In the genomic region with DNA sequence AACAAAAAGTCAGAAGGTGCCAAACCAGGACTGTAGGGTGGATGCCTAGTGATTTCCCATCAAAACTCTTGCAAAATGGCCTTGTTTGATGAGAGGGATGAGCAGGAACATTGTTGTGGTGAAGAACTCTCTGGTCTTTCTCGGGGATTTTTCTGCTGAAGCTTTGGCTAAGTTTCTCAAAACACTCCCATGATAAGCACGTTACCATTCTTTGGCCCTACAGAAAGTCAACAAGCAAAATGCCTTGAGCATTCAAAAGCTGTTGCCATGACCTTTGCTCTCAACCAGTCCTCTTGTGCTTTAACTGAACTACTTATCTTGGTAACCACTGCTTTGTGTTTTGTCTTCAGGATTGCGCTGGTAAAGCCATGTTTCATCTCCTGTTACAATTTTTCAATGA, we compare ENCODE assay signal across 28 cellular contexts. TPM values are rescaled to one million over a fixed set of nuclear protein-coding genes. Genes with fewer than 3 reads are reported as not detected.
DNase-seq lines count a peak whose midpoint lies in the region; ATAC-seq and TF ChIP-seq lines count a peak whose summit lies in the region.
"Had no signal": no experiment of that assay in that cellular context is flagged by ENCODE, and none has a peak within 500 bp of the region (broad histone marks: within the 10 kb centered on the region; RNA-seq: fewer than 3 reads in every experiment).

No MANE protein-coding gene starts in this region.

- H3K27ac Mint-ChIP-seq in Caco-2 (ENCODE audit: unreplicated experiment) (peak overlapping the region; percentile 71), IgD-negative memory B cell (peak overlapping the region in 2 of 3 donors; percentile 17 to 87), neural crest cell (ENCODE audit: unreplicated experiment) (no peak overlapping the region)
- H3K27ac Mint-ChIP-seq: dendritic cell treated with granulocyte-macrophage colony-stimulating factor and Interleukin-4, amounts not matched to agents 40 ng/mL and 50 ng/mL, for 4 days; mesothelial cell of epicardium had no signal

- H3K4me1 Mint-ChIP-seq in Caco-2 (ENCODE audit: low read depth, unreplicated experiment) (peaks cover 14% of the 10 kb centered on the region), IgD-negative memory B cell (peaks cover 19 to 42% (median 35%) of the 10 kb centered on the region in 3 donors), neural crest cell (peaks cover 41% of the 10 kb centered on the region)

- no peaks in the 10 kb centered on the region for H3K9me3 ChIP-seq in Caco-2
- H3K9me3 ChIP-seq: stomach, tibial artery had no signal

- H3K36me3 ChIP-seq in Caco-2 (ENCODE audit: control insufficient read depth, insufficient read depth, low read length) = no peaks in the 10 kb centered on the region; the same call in 1 of the 2 replicates

- no peak for TF ChIP-seq CTCF in Caco-2 (IDR thresholded peaks at IDR 0.05; ENCODE audit: insufficient read depth in 1 of 2, low read depth in 1 of 2, low read length in 1 of 2, severe bottlenecking in 1 of 2, unreplicated experiment in 1 of 2)
- TF ChIP-seq CTCF in neural crest cell (conservative IDR thresholded peaks at IDR 0.05) = no peak

- intact Hi-C loops in Caco-2 (cut with micrococcal nuclease; ENCODE audit: unreplicated experiment) = no loop called here

- BruUV-seq in Caco-2 (replicated peaks; lab: Mats Ljungman, UMichigan) = no TSS peak

- no peaks in the 10 kb centered on the region for H3K27me3 ChIP-seq in Caco-2 (replicated peaks; ENCODE audit: control insufficient read depth, insufficient read depth, low read length)
- H3K27me3 ChIP-seq: stomach, tibial artery had no signal

- H3K4me1 ChIP-seq in Caco-2 = peaks cover 42% of the 10 kb centered on the region

- DNase-seq in Caco-2 = peak; percentile 35 to 42
- no peak for DNase-seq in epithelial cell of prostate (ENCODE audit: low read depth, low spot score)
- no peak for DNase-seq in neural crest cell (ENCODE audit: low read depth, low spot score)
- DNase-seq in globus pallidus (ENCODE audit: low spot score) = no peak
- DNase-seq in pons (ENCODE audit: low spot score) = no peak
- DNase-seq: activated CD8-positive, alpha-beta memory T cell treated with anti-CD3 and anti-CD28 coated beads for 24 hours; activated T-cell treated with anti-CD3 and anti-CD28 coated beads, Interleukin-2, amount 50 U/mL, for 1 hour; anterior cingulate cortex; CD4-positive, alpha-beta memory T cell; GF-D8; GOT3; left ventricle myocardium superior; MV-4-11; NCI-H1694; NCI-H2171 treated with DMSO at 0.1 percent for 48 hours; NCI-H526; posterior cingulate gyrus; SIG-M5; stimulated activated CD8-positive, alpha-beta memory T cell treated with anti-CD3 and anti-CD28 coated beads, Interleukin-4, amount 100 ng/mL, for 48 hours; stomach; T-cell; tibial artery had no signal

- POLR2A ChIA-PET in Caco-2 (lab: Charles Lee) = interaction anchor here (0.7 kb wide), 1 partner anchor 391 kb away, joined by 5 read pairs; a partner anchor contains a TSS

- H3K4me3 ChIP-seq in Caco-2 (ENCODE audit: low read depth, low read length) = no peak overlapping the region
- H3K4me3 ChIP-seq: stomach, tibial artery had no signal

- CTCF ChIA-PET in Caco-2 (lab: Charles Lee) = no interaction called here

- peak overlapping the region; percentile 50 for H3K4me3 Mint-ChIP-seq in Caco-2 (ENCODE audit: unreplicated experiment)
- H3K4me3 Mint-ChIP-seq in IgD-negative memory B cell = peak overlapping the region in 1 of 4 donors; percentile 74
- H3K4me3 Mint-ChIP-seq in neural crest cell = peak overlapping the region; percentile 31
- H3K4me3 Mint-ChIP-seq: dendritic cell treated with granulocyte-macrophage colony-stimulating factor and Interleukin-4, amounts not matched to agents 40 ng/mL and 50 ng/mL, for 4 days; mesothelial cell of epicardium; T-cell had no signal

- H3K36me3 Mint-ChIP-seq in Caco-2 (ENCODE audit: insufficient read depth, unreplicated experiment) = peaks cover 69% of the 10 kb centered on the region
- H3K36me3 Mint-ChIP-seq in IgD-negative memory B cell = peaks cover 4% of the 10 kb centered on the region
- H3K36me3 Mint-ChIP-seq in neural crest cell (ENCODE audit: low read depth) = peaks cover 6% of the 10 kb centered on the region

- H3K27me3 Mint-ChIP-seq in Caco-2 (ENCODE audit: insufficient read depth, unreplicated experiment) (no peaks in the 10 kb centered on the region), IgD-negative memory B cell (no peaks in the 10 kb centered on the region), neural crest cell (ENCODE audit: low read depth) (no peaks in the 10 kb centered on the region)
- H3K27me3 Mint-ChIP-seq: CD4-positive, alpha-beta memory T cell; dendritic cell treated with granulocyte-macrophage colony-stimulating factor and Interleukin-4, amounts not matched to agents 40 ng/mL and 50 ng/mL, for 4 days; T-cell had no signal

- ATAC-seq in GM19351 (IDR thresholded peaks at IDR 0.05; ENCODE audit: unreplicated experiment) = no peak
- ATAC-seq: left ventricle myocardium superior, sciatic nerve, T-cell had no signal

- no peaks in the 10 kb centered on the region for H3K9me3 Mint-ChIP-seq in Caco-2 (ENCODE audit: unreplicated experiment)
- no peaks in the 10 kb centered on the region for H3K9me3 Mint-ChIP-seq in IgD-negative memory B cell
- H3K9me3 Mint-ChIP-seq in neural crest cell = no peaks in the 10 kb centered on the region
- H3K9me3 Mint-ChIP-seq: CD4-positive, alpha-beta memory T cell; dendritic cell treated with granulocyte-macrophage colony-stimulating factor and Interleukin-4, amounts not matched to agents 40 ng/mL and 50 ng/mL, for 4 days; mesothelial cell of epicardium; T-cell had no signal

- peak overlapping the region; percentile 16 for H3K27ac ChIP-seq in epithelial cell of prostate
- H3K27ac ChIP-seq: KMS-11, stomach, tibial artery had no signal

RNA-seq across cellular contexts. Expression of a gene that starts 3.0 kb away (rescaled TPM):
- total RNA-seq in Caco-2 (2022) = 175 and 187 TPM in 2 replicates
- 102 TPM for polyA plus RNA-seq in IgD-negative memory B cell
- 137 and 166 TPM in 2 replicates for total RNA-seq in neural crest cell

RNA-seq across cellular contexts. Expression of a gene that starts 6.6 kb away (rescaled TPM):
- total RNA-seq in Caco-2 (2022) = 6.8 and 7.9 TPM in 2 replicates
- 2.0 TPM for polyA plus RNA-seq in IgD-negative memory B cell
- total RNA-seq in neural crest cell = 11.6 and 11.7 TPM in 2 replicates

Comparison
In these comparisons a context has a peak if more than half of its experiments do, and no peak if none do; other contexts are left out.
1. DNase-seq: peak in Caco-2 (2 of 2); none in epithelial cell of prostate (single experiment), neural crest cell (single experiment), globus pallidus (single experiment) and pons (single experiment).